ENCODE assay signal across 10 cellular contexts in the genomic region with DNA sequence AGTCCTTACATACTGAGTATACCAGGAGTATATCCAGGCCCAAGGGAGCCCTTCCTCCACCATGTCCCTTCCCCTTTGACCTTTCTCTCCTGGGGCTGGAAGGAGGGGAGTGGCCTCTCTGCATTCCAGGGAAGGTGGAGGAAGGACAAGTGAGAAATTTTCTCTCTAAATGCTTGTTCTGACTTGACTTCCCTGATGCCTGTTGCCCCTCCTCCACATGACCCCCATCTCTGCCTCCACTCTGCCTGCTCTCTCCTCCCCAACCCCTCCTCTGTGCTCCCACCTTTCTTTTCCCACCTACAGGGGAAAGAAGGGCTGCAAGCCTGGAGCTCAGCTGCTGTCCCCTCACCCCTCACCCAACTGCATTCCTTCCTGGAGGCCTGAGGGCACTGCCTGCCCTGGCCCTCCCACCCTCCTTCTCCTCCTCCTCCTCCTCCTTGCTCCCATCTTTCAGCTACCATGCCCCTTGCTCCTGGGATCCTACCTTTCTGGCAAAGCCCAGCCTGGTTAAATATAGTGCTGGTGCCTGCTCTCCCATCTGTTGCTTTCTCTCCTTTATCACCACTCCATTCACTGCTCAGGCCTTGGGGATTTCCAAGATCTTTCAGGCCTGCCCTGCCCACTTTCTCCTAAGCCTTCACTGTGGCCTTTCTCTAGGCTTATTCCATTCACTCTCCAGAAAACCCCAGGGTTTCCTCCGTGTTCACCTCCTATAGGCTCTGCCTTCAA. TPM values are rescaled to one million over a fixed set of nuclear protein-coding genes. Genes with fewer than 3 reads are reported as not detected.
A peak's percentile ranks its signal among the peaks of the same experiment; 100 is the strongest.
DNase-seq lines count a peak whose midpoint lies in the region; ATAC-seq and TF ChIP-seq lines count a peak whose summit lies in the region.
"Had no signal": no experiment of that assay in that cellular context is flagged by ENCODE, and none has a peak within 500 bp of the region (broad histone marks: within the 10 kb centered on the region; RNA-seq: fewer than 3 reads in every experiment).

No MANE protein-coding gene starts in this region.

- peak overlapping the region; percentile 84 for H3K27ac ChIP-seq in PC-9

- H3K36me3 ChIP-seq in PC-9 (ENCODE audit: low read depth): no peaks in the 10 kb centered on the region

- H3F3A ChIP-seq in PC-9 (ENCODE audit: insufficient read depth, low read depth): peaks cover 29% of the 10 kb centered on the region

- peak overlapping the region; percentile 75 for H3K4me2 ChIP-seq in PC-9

- intact Hi-C loops in PC-9 (cut with micrococcal nuclease; ENCODE audit: unreplicated experiment): loop anchor here (5.0 kb wide), 1 partner anchor 41 kb away; no protein-coding TSS in a partner anchor

- H3K4me1 ChIP-seq in PC-9 (replicated peaks; ENCODE audit: insufficient read depth): peaks cover 68% of the 10 kb centered on the region

- no TSS peak for BruUV-seq in PC-9 (replicated peaks; lab: Mats Ljungman, UMichigan)

- POLR2A ChIA-PET in PC-9 (lab: Charles Lee; ENCODE audit: unreplicated experiment): interaction anchor here (0.7 kb wide), 1 partner anchor 14 kb away, joined by 12 read pairs; no protein-coding TSS in a partner anchor

- no peaks in the 10 kb centered on the region for H3K9me2 ChIP-seq in PC-9 (ENCODE audit: insufficient read depth)

- H3K79me2 ChIP-seq in PC-9 (ENCODE audit: low read depth): no peaks in the 10 kb centered on the region

- peak overlapping the region; percentile 33; the same call in 1 of the 2 replicates for H3K4me3 ChIP-seq in PC-9
- H3K4me3 ChIP-seq in epithelial cell of esophagus (ENCODE audit: low read length): no peak overlapping the region

- ATAC-seq in GM18867 (IDR thresholded peaks at IDR 0.05; ENCODE audit: unreplicated experiment): no peak
- no peak for ATAC-seq in HG03378 (IDR thresholded peaks at IDR 0.05; ENCODE audit: unreplicated experiment)

- H3K9me3 ChIP-seq in PC-9 (ENCODE audit: insufficient read depth, low read depth): no peaks in the 10 kb centered on the region

- DNase-seq in Caki2 (ENCODE audit: low read depth) (peak; percentile 33), PC-9 (peak; percentile 65 to 80), epithelial cell of esophagus (ENCODE audit: low read depth) (peak; percentile 52), myocyte (ENCODE audit: low read depth) (peak; percentile 82), NK-92 (lab: John Stamatoyannopoulos, UW; ENCODE audit: unreplicated experiment) (no peak), NCI-H146 treated with DMSO at 0.1 percent for 48 hours (lab: John Stamatoyannopoulos, UW; ENCODE audit: unreplicated experiment) (no peak)
- DNase-seq: activated naive CD4-positive, alpha-beta T cell treated with anti-CD3 and anti-CD28 coated beads, Interleukin-2, amount 50 U/mL, for 16 hours; COR-L47 had no signal

- no peaks in the 10 kb centered on the region for H4K20me1 ChIP-seq in PC-9 (ENCODE audit: insufficient read depth)

- CTCF ChIA-PET in PC-9 (lab: Charles Lee): no interaction called here

- no peak for TF ChIP-seq CTCF in PC-9 (conservative IDR thresholded peaks at IDR 0.05)
- TF ChIP-seq CTCF in epithelial cell of esophagus (IDR thresholded peaks at IDR 0.05; ENCODE audit: insufficient read depth, low read depth, low read length, missing control alignments): no peak

- H2AFZ ChIP-seq in PC-9: peak overlapping the region; percentile 2; the same call in 1 of the 2 replicates

- in situ Hi-C loops in Caki2 (cut with HindIII; ENCODE audit: low pct_unique_long_range_greater_than_20kb, low sequenced_read_pairs): no loop called here

- no peaks in the 10 kb centered on the region for H3K27me3 ChIP-seq in PC-9 (ENCODE audit: insufficient read depth, low read depth)

RNA-seq across cellular contexts. Expression of a gene that starts 8.5 kb away (rescaled TPM):
- total RNA-seq in Caki2 (2014; rRNA removed; shearing (Covaris generic); ENCODE audit: low replicate concordance): 34.4 and 55.2 TPM in 2 replicates
- total RNA-seq in PC-9 (2021) (156 and 206 TPM in 2 replicates), myocyte (276 and 362 TPM in 2 replicates)
- polyA plus RNA-seq in myocyte (2012): 86.1 TPM

RNA-seq across cellular contexts. Expression of a gene that starts 32.5 kb away (rescaled TPM):
- total RNA-seq in Caki2 (2014; rRNA removed; shearing (Covaris generic); ENCODE audit: low replicate concordance): 6.0 and 6.9 TPM in 2 replicates
- total RNA-seq in PC-9 (2021) (14.6 and 23.7 TPM in 2 replicates), myocyte (3.4 and 5.7 TPM in 2 replicates)
- 11.8 TPM for polyA plus RNA-seq in myocyte (2012)

RNA-seq across cellular contexts. Expression of a gene that starts 39.3 kb away (rescaled TPM):
- total RNA-seq in Caki2 (2014; rRNA removed; shearing (Covaris generic); ENCODE audit: low replicate concordance): not detected in 2 replicates
- 12.9 and 17.6 TPM in 2 replicates for total RNA-seq in PC-9 (2021)
- 0.36 and 0.56 TPM in 2 replicates for total RNA-seq in myocyte
- 2.3 TPM for polyA plus RNA-seq in myocyte (2012)

RNA-seq across cellular contexts. Expression of a gene that starts 49.4 kb away (rescaled TPM):
- total RNA-seq in Caki2 (2014; rRNA removed; shearing (Covaris generic); ENCODE audit: low replicate concordance): 23.8 and 28.5 TPM in 2 replicates
- 17.0 and 17.2 TPM in 2 replicates for total RNA-seq in PC-9 (2021)
- total RNA-seq in myocyte: 30.0 and 37.2 TPM in 2 replicates
- 80.4 TPM for polyA plus RNA-seq in myocyte (2012)

RNA-seq across cellular contexts. Expression of a gene that starts 49.8 kb away (rescaled TPM):
- total RNA-seq in Caki2 (2014; rRNA removed; shearing (Covaris generic); ENCODE audit: low replicate concordance): 417 and 435 TPM in 2 replicates
- total RNA-seq in PC-9 (2021) (413 and 416 TPM in 2 replicates), myocyte (663 and 808 TPM in 2 replicates)
- polyA plus RNA-seq in myocyte (2012): 745 TPM

Comparison
In these comparisons a context has a peak if more than half of its experiments do, and no peak if none do; other contexts are left out.
1. DNase-seq: peak in Caki2 (single experiment), PC-9 (2 of 2), epithelial cell of esophagus (single experiment) and myocyte (single experiment); none in NK-92 (single experiment) and NCI-H146 treated with DMSO at 0.1 percent for 48 hours (single experiment).